In genomic region chr2:169808211-169808610, GRCh38 we compare ENCODE assay signal across 30 cellular contexts. TPM values are rescaled to one million over a fixed set of nuclear protein-coding genes. Genes with fewer than 3 reads are reported as not detected.
DNase-seq lines count a peak whose midpoint lies in the region; ATAC-seq and TF ChIP-seq lines count a peak whose summit lies in the region.
"Had no signal": no experiment of that assay in that cellular context is flagged by ENCODE, and none has a peak within 500 bp of the region (broad histone marks: within the 10 kb centered on the region; RNA-seq: fewer than 3 reads in every experiment).

No MANE protein-coding gene starts in this region.

- H3K4me3 ChIP-seq in adipocyte (ENCODE audit: low read length), result peak overlapping the region; percentile 55
- H3K4me3 ChIP-seq in fibroblast of pulmonary artery (replicated peaks; ENCODE audit: low read depth, low read length), result no peak overlapping the region
- no peak overlapping the region for H3K4me3 ChIP-seq in smooth muscle cell
- H3K4me3 ChIP-seq: BLaER1 treated with 17β-estradiol and CSF1 and Interleukin-3, amounts not matched to agents 10 nM and 100 nM; coronary artery; K562; suprapubic skin; vagina had no signal

- H3F3A ChIP-seq in smooth muscle cell (ENCODE audit: low read depth), result peaks cover 23% of the 10 kb centered on the region

- no peak overlapping the region for H3K4me3 Mint-ChIP-seq in activated T-cell treated with anti-CD3 and anti-CD28 coated beads, Interleukin-2, amount 50 U/mL, for 24 hours
- H3K4me3 Mint-ChIP-seq in activated T-cell treated with anti-CD3 and anti-CD28 coated beads, Interleukin-2, amount 50 U/mL, for 4 hours, result no peak overlapping the region
- H3K4me3 Mint-ChIP-seq: T-helper 1 cell treated with Interleukin-12 subunit alpha and Interleukin-12 subunit beta and Interleukin-4 antibody, amounts not matched to agents 30 μg/mL and 1 μg/mL, for 36 hours had no signal

- 85% methylated on average over 4 of the region's 4 CpGs for WGBS in smooth muscle cell (ENCODE audit: low lambda C conversion rate)

- peaks cover 35% of the 10 kb centered on the region for H4K20me1 ChIP-seq in smooth muscle cell (ENCODE audit: low read depth)

- H3K9me3 Mint-ChIP-seq in activated T-cell treated with anti-CD3 and anti-CD28 coated beads, Interleukin-2, amount 50 U/mL, for 24 hours, result no peaks in the 10 kb centered on the region
- no peaks in the 10 kb centered on the region for H3K9me3 Mint-ChIP-seq in activated T-cell treated with anti-CD3 and anti-CD28 coated beads, Interleukin-2, amount 50 U/mL, for 4 hours
- H3K9me3 Mint-ChIP-seq: T-helper 1 cell treated with Interleukin-12 subunit alpha and Interleukin-12 subunit beta and Interleukin-4 antibody, amounts not matched to agents 30 μg/mL and 1 μg/mL, for 36 hours had no signal

- no peak for DNase-seq in activated T-cell treated with anti-CD3 and anti-CD28 coated beads, Interleukin-2, amount 50 U/mL, for 24 hours
- DNase-seq in activated T-cell treated with anti-CD3 and anti-CD28 coated beads, Interleukin-2, amount 50 U/mL, for 4 hours, result no peak
- peak; percentile 90 for DNase-seq in adipocyte (ENCODE audit: low read depth)
- peak; percentile 57 for DNase-seq in fibroblast of pulmonary artery (ENCODE audit: low read depth)
- no peak for DNase-seq in smooth muscle cell (lab: John Stamatoyannopoulos, UW; ENCODE audit: unreplicated experiment)
- DNase-seq in NCI-H510A (lab: John Stamatoyannopoulos, UW), result no peak
- DNase-seq: 8988T; activated CD4-positive, alpha-beta T cell treated with anti-CD3 and anti-CD28 coated beads, Interleukin-2, amount 50 U/mL, for 48 hours; activated naive CD4-positive, alpha-beta T cell treated with Interleukin-2 at 50 U/mL for 16 hours; foreskin melanocyte; GF-D8; GOT3; hippocampal formation; islet precursor cell; NCI-H1694; NCI-H2227 treated with DMSO at 0.1 percent for 48 hours; NCI-H774; OCI-M1; Right ventricle myocardium superior; stimulated activated CD8-positive, alpha-beta memory T cell treated with anti-CD3 and anti-CD28 coated beads, Interleukin-4, amount 100 ng/mL, for 48 hours; WERI-Rb-1 had no signal

- H3K36me3 ChIP-seq in adipocyte (ENCODE audit: control insufficient read depth, insufficient read depth, low read length, severe bottlenecking) (peaks cover 82% of the 10 kb centered on the region), smooth muscle cell (ENCODE audit: low read depth) (peaks cover 48% of the 10 kb centered on the region)

- TF ChIP-seq CTCF in fibroblast of pulmonary artery (IDR thresholded peaks at IDR 0.05; ENCODE audit: low read length, missing control alignments), result no peak
- no peak for TF ChIP-seq CTCF in smooth muscle cell (IDR thresholded peaks at IDR 0.05; ENCODE audit: borderline replicate concordance, insufficient read depth, poor library complexity, severe bottlenecking)

- H3K27me3 ChIP-seq in adipocyte (replicated peaks; ENCODE audit: control insufficient read depth, insufficient read depth, low read length) (no peaks in the 10 kb centered on the region), smooth muscle cell (ENCODE audit: low read depth) (no peaks in the 10 kb centered on the region)
- H3K27me3 ChIP-seq: BLaER1 treated with 17β-estradiol and CSF1 and Interleukin-3, amounts not matched to agents 10 nM and 100 nM; neutrophil; suprapubic skin; vagina had no signal

- no peaks in the 10 kb centered on the region for H3K27me3 Mint-ChIP-seq in activated T-cell treated with anti-CD3 and anti-CD28 coated beads, Interleukin-2, amount 50 U/mL, for 24 hours
- no peaks in the 10 kb centered on the region for H3K27me3 Mint-ChIP-seq in activated T-cell treated with anti-CD3 and anti-CD28 coated beads, Interleukin-2, amount 50 U/mL, for 4 hours (ENCODE audit: low read depth)

- H3K9me3 ChIP-seq in adipocyte (ENCODE audit: control insufficient read depth, low read length), result no peaks in the 10 kb centered on the region
- no peaks in the 10 kb centered on the region for H3K9me3 ChIP-seq in smooth muscle cell (replicated peaks; ENCODE audit: low read depth)
- H3K9me3 ChIP-seq: BLaER1 treated with 17β-estradiol and CSF1 and Interleukin-3, amounts not matched to agents 10 nM and 100 nM; neutrophil; suprapubic skin; vagina had no signal

- ATAC-seq in activated T-cell treated with anti-CD3 and anti-CD28 coated beads, Interleukin-2, amount 50 U/mL, for 4 hours, result no peak
- no peak for ATAC-seq in HG03521 (IDR thresholded peaks at IDR 0.05; ENCODE audit: unreplicated experiment)
- no peak for ATAC-seq in activated CD4-positive, CD25-positive, alpha-beta regulatory T cell treated with anti-CD3 and anti-CD28 coated beads, Interleukin-2, amount 50 U/mL, for 24 hours
- ATAC-seq: K562 had no signal

- H3K4me2 ChIP-seq in smooth muscle cell, result no peak overlapping the region
- H3K4me2 ChIP-seq: BLaER1 treated with 17β-estradiol and CSF1 and Interleukin-3, amounts not matched to agents 10 nM and 100 nM had no signal

- H3K27ac ChIP-seq in smooth muscle cell (ENCODE audit: low read depth), result peak overlapping the region; percentile 6
- H3K27ac ChIP-seq: BLaER1 treated with 17β-estradiol and CSF1 and Interleukin-3, amounts not matched to agents 10 nM and 100 nM; neutrophil; suprapubic skin; vagina; WERI-Rb-1 had no signal

- H3K4me1 ChIP-seq in adipocyte (ENCODE audit: control insufficient read depth, insufficient read depth, low read length) (peaks cover 46% of the 10 kb centered on the region), smooth muscle cell (ENCODE audit: low read depth) (peaks cover 6% of the 10 kb centered on the region)
- H3K4me1 ChIP-seq: BLaER1 treated with 17β-estradiol and CSF1 and Interleukin-3, amounts not matched to agents 10 nM and 100 nM; suprapubic skin had no signal

- H2AFZ ChIP-seq in smooth muscle cell (ENCODE audit: low read depth), result no peak overlapping the region

- peaks cover 4% of the 10 kb centered on the region for H3K4me1 Mint-ChIP-seq in activated T-cell treated with anti-CD3 and anti-CD28 coated beads, Interleukin-2, amount 50 U/mL, for 24 hours (ENCODE audit: low read depth)
- peaks cover 4% of the 10 kb centered on the region for H3K4me1 Mint-ChIP-seq in activated T-cell treated with anti-CD3 and anti-CD28 coated beads, Interleukin-2, amount 50 U/mL, for 4 hours (ENCODE audit: low read depth)

- H3K9ac ChIP-seq in adipocyte (ENCODE audit: low read length) (peak overlapping the region; percentile 74), smooth muscle cell (ENCODE audit: low read depth) (no peak overlapping the region)
- H3K9ac ChIP-seq: BLaER1 treated with 17β-estradiol and CSF1 and Interleukin-3, amounts not matched to agents 10 nM and 100 nM had no signal

- peaks cover 22% of the 10 kb centered on the region for H3K79me2 ChIP-seq in smooth muscle cell (ENCODE audit: low read depth)

- H3K36me3 Mint-ChIP-seq in activated T-cell treated with anti-CD3 and anti-CD28 coated beads, Interleukin-2, amount 50 U/mL, for 24 hours (ENCODE audit: low read depth), result peaks cover 88% of the 10 kb centered on the region
- peaks cover 37% of the 10 kb centered on the region for H3K36me3 Mint-ChIP-seq in activated T-cell treated with anti-CD3 and anti-CD28 coated beads, Interleukin-2, amount 50 U/mL, for 4 hours (ENCODE audit: insufficient read depth)

- peak overlapping the region; percentile 52 for H3K27ac Mint-ChIP-seq in activated T-cell treated with anti-CD3 and anti-CD28 coated beads, Interleukin-2, amount 50 U/mL, for 24 hours
- H3K27ac Mint-ChIP-seq: T-helper 1 cell treated with Interleukin-12 subunit alpha and Interleukin-12 subunit beta and Interleukin-4 antibody, amounts not matched to agents 30 μg/mL and 1 μg/mL, for 36 hours had no signal

RNA-seq across cellular contexts. Expression of gene SSB, which starts 9.5 kb away (rescaled TPM):
- 100 to 1,000 TPM; 123 to 140 (median 134) TPM for total RNA-seq in activated T-cell treated with anti-CD3 and anti-CD28 coated beads, Interleukin-2, amount 50 U/mL, for 4 hours
- total RNA-seq in smooth muscle cell, result 95.8 and 99.1 TPM in 2 replicates
- polyA plus RNA-seq in smooth muscle cell, result 91.5 and 132 TPM in 2 replicates

RNA-seq across cellular contexts. Expression of gene METTL5, which starts 16.5 kb away (rescaled TPM):
- 100 to 1,000 TPM; 115 to 138 (median 129) TPM for total RNA-seq in activated T-cell treated with anti-CD3 and anti-CD28 coated beads, Interleukin-2, amount 50 U/mL, for 4 hours
- total RNA-seq in smooth muscle cell, result 72.5 and 84.0 TPM in 2 replicates
- polyA plus RNA-seq in smooth muscle cell, result 79.8 and 80.5 TPM in 2 replicates

RNA-seq across cellular contexts. Expression of gene UBR3, which starts 19.0 kb away (rescaled TPM):
- 10 to 100 TPM; 18.2 to 21.1 (median 19.8) TPM for total RNA-seq in activated T-cell treated with anti-CD3 and anti-CD28 coated beads, Interleukin-2, amount 50 U/mL, for 4 hours
- total RNA-seq in smooth muscle cell, result 28.5 and 35.1 TPM in 2 replicates
- 7.0 and 7.6 TPM in 2 replicates for polyA plus RNA-seq in smooth muscle cell

Comparison
In these comparisons a context has a peak if more than half of its experiments do, and no peak if none do; other contexts are left out.
1. DNase-seq: peak in adipocyte (single experiment) and fibroblast of pulmonary artery (single experiment); none in activated T-cell treated with anti-CD3 and anti-CD28 coated beads, Interleukin-2, amount 50 U/mL, for 24 hours (single experiment), activated T-cell treated with anti-CD3 and anti-CD28 coated beads, Interleukin-2, amount 50 U/mL, for 4 hours (single experiment), smooth muscle cell (single experiment) and NCI-H510A (single experiment).